Comparison of ENCODE assay signal across 8 cellular contexts in the genomic region with DNA sequence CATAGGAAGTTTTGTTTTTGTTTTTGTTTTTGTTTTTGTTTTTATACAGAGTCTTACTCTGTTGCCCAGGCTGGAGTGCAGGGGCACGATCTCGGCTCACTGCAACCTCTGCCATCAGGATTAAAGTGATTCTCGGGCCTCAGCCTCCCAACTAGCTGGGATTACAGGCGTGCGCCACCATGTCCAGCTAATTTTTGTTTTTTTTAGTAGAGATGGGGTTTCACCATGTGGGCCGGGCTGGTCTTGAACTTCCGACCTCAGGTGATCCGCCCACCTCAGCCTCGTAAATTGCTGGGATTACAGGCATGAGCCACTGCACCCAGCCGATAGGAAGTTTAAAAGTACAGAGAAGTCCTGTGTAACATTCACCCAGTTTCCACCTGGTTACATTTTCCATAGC. TPM values are rescaled to one million over a fixed set of nuclear protein-coding genes. Genes with fewer than 3 reads are reported as not detected.
"Had no signal": no experiment of that assay in that cellular context is flagged by ENCODE, and none has a peak within 500 bp of the region (broad histone marks: within the 10 kb centered on the region; RNA-seq: fewer than 3 reads in every experiment).

No MANE protein-coding gene starts in this region.

RNA-seq across cellular contexts. Expression of gene PTH1R, which starts 33.4 kb away (rescaled TPM):
- total RNA-seq: activated B cell treated with CpG ODN at 0.5 μM for 24 hours; activated CD8-positive, alpha-beta T cell treated with anti-CD3 and anti-CD28 coated beads for 36 hours; activated naive CD4-positive, alpha-beta T cell treated with anti-CD3 and anti-CD28 coated beads for 36 hours; activated naive CD8-positive, alpha-beta T cell treated with anti-CD3 and anti-CD28 coated beads for 36 hours; activated T-helper 1 cell treated with anti-CD3 and anti-CD28 coated beads, Interleukin-12 subunit alpha, Interleukin-12 subunit beta, Interleukin-2, Interleukin-4 antibody, amounts not matched to agents 30 ng/mL and 10 ng/mL and 1 ng/mL, durations not matched to agents 14 hours and 24 hours and 36 hours; activated T-helper 2 cell treated with anti-CD3 and anti-CD28 coated beads, Interferon-gamma antibody, Interleukin-2, Interleukin-4, amounts not matched to agents 10 μg/mL and 5 μg/mL and 100 μg/mL, durations not matched to agents 14 hours and 24 hours and 36 hours; foreskin keratinocyte; T-helper 17 cell had no signal
- polyA plus RNA-seq: foreskin keratinocyte had no signal

RNA-seq across cellular contexts. Expression of gene MYL3, which starts 47.7 kb away (rescaled TPM):
- total RNA-seq: activated B cell treated with CpG ODN at 0.5 μM for 24 hours; activated CD8-positive, alpha-beta T cell treated with anti-CD3 and anti-CD28 coated beads for 36 hours; activated naive CD4-positive, alpha-beta T cell treated with anti-CD3 and anti-CD28 coated beads for 36 hours; activated naive CD8-positive, alpha-beta T cell treated with anti-CD3 and anti-CD28 coated beads for 36 hours; activated T-helper 1 cell treated with anti-CD3 and anti-CD28 coated beads, Interleukin-12 subunit alpha, Interleukin-12 subunit beta, Interleukin-2, Interleukin-4 antibody, amounts not matched to agents 30 ng/mL and 10 ng/mL and 1 ng/mL, durations not matched to agents 14 hours and 24 hours and 36 hours; activated T-helper 2 cell treated with anti-CD3 and anti-CD28 coated beads, Interferon-gamma antibody, Interleukin-2, Interleukin-4, amounts not matched to agents 10 μg/mL and 5 μg/mL and 100 μg/mL, durations not matched to agents 14 hours and 24 hours and 36 hours; foreskin keratinocyte; T-helper 17 cell had no signal
- polyA plus RNA-seq: foreskin keratinocyte had no signal
